12 cellular contexts compared by ENCODE assay signal in genomic region chr14:70052990-70053389, GRCh38.
A peak's percentile ranks its signal among the peaks of the same experiment; 100 is the strongest.
DNase-seq lines count a peak whose midpoint lies in the region; ATAC-seq lines count a peak whose summit lies in the region.
"Had no signal": no experiment of that assay in that cellular context is flagged by ENCODE, and none has a peak within 500 bp of the region (broad histone marks: within the 10 kb centered on the region; RNA-seq: fewer than 3 reads in every experiment).

No MANE protein-coding gene starts in this region.

- DNase-seq in EH (ENCODE audit: low read depth) (peak; percentile 30), KG1 (lab: John Stamatoyannopoulos, UW) (peak; percentile 7), astrocyte of the hippocampus (ENCODE audit: low read depth, low spot score) (peak; percentile 64), left lobe of liver (ENCODE audit: low spot score) (no peak), putamen (ENCODE audit: low spot score) (no peak), sciatic nerve (ENCODE audit: low spot score) (no peak)
- no peak for DNase-seq in activated effector memory CD4-positive, alpha-beta T cell treated with anti-CD3 and anti-CD28 coated beads, Interleukin-2, amount 50 U/mL, for 16 hours
- DNase-seq: GDM1, left cardiac atrium, NCI-H526 had no signal

- intact Hi-C loops in sciatic nerve (cut with DNase I): no loop called here

- peak; percentile 53 for ATAC-seq in left lobe of liver
- no peak for ATAC-seq in GM18861 (IDR thresholded peaks at IDR 0.05; ENCODE audit: unreplicated experiment)
- ATAC-seq in sciatic nerve: no peak
- ATAC-seq: left cardiac atrium; stimulated activated memory B cell treated with anti-CD40 and anti-IgM and Interleukin-4, amounts not matched to agents 10 μg/mL and 1 μg/mL and 100 μg/mL, for 72 hours had no signal

Comparison
In these comparisons a context has a peak if more than half of its experiments do, and no peak if none do; other contexts are left out.
1. DNase-seq: peak in EH (single experiment), KG1 (single experiment) and astrocyte of the hippocampus (single experiment); none in left lobe of liver (single experiment), activated effector memory CD4-positive, alpha-beta T cell treated with anti-CD3 and anti-CD28 coated beads, Interleukin-2, amount 50 U/mL, for 16 hours (single experiment), putamen (single experiment) and sciatic nerve (single experiment).